Comparison of ENCODE assay signal across 15 cellular contexts in the genomic region with DNA sequence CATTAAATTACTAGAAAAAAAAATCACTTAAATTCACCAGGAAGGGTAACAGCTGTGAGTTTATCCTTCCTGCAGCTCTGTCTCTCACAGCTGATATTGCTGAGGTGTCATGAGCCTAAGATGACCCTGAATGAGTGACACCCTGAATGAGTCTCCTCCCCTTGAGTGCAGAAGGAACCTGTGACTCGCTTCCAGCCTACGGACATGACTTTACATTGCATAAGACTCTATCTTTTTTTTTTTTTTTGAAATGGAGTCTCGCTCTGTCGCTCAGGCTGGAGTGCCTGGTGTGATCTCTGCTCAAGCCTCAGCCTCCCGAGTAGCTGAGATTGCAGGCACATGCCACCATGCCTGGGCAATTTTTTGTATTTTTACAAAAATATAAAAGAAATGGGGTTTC. TPM values are rescaled to one million over a fixed set of nuclear protein-coding genes. Genes with fewer than 3 reads are reported as not detected.
DNase-seq lines count a peak whose midpoint lies in the region; ATAC-seq, FAIRE-seq and TF ChIP-seq lines count a peak whose summit lies in the region.
"Had no signal": no experiment of that assay in that cellular context is flagged by ENCODE, and none has a peak within 500 bp of the region (broad histone marks: within the 10 kb centered on the region; RNA-seq: fewer than 3 reads in every experiment).

No MANE protein-coding gene starts in this region.

- BruUV-seq in HepG2 (replicated peaks; lab: Mats Ljungman, UMichigan), result no TSS peak

- no peak for TF ChIP-seq RAD21 in HepG2 (CRISPR knock-in tag; IDR thresholded peaks at IDR 0.05)

- H3K36me3 Mint-ChIP-seq in activated B cell treated with CpG ODN at 0.5 μM for 24 hours (ENCODE audit: low read depth), result no peaks in the 10 kb centered on the region
- H3K36me3 Mint-ChIP-seq in CD8-positive, alpha-beta memory T cell, result no peaks in the 10 kb centered on the region
- H3K36me3 Mint-ChIP-seq: immature natural killer cell had no signal

- WGBS in HepG2 (ENCODE audit: low lambda C conversion rate), result 24% methylated on average over 5 of the region's 5 CpGs
- 83 to 86% methylated on average over 5 of the region's 5 CpGs for WGBS in thyroid gland, 2 donors

- H3K9ac ChIP-seq in HepG2 (ENCODE audit: insufficient read depth, low read depth, low read length), result no peak overlapping the region

- H3K79me2 ChIP-seq in HepG2 (ENCODE audit: insufficient read depth, low read length), result no peaks in the 10 kb centered on the region

- intact Hi-C loops in activated B cell treated with CpG ODN at 0.5 μM for 24 hours (cut with micrococcal nuclease), result loop anchor here (1.0 kb wide), 1 partner anchor 12 kb away; no protein-coding TSS in a partner anchor
- intact Hi-C loops in HepG2 (cut with micrococcal nuclease; ENCODE audit: unreplicated experiment), result no loop called here
- intact Hi-C loops in thyroid gland (cut with DNase I), result no loop called here

- H3K9me3 Mint-ChIP-seq in activated B cell treated with CpG ODN at 0.5 μM for 24 hours, result no peaks in the 10 kb centered on the region
- H3K9me3 Mint-ChIP-seq in CD8-positive, alpha-beta memory T cell, result no peaks in the 10 kb centered on the region
- H3K9me3 Mint-ChIP-seq: immature natural killer cell had no signal

- H3K27me3 ChIP-seq in HepG2 (ENCODE audit: control insufficient read depth in 1 of 2, insufficient read depth in 2 of 2, low read length in 2 of 2), result peaks cover 2 to 5% of the 10 kb centered on the region in 2 experiments; a peak in 2 of 5 replicates
- H3K27me3 ChIP-seq in CD8-positive, alpha-beta memory T cell (ENCODE audit: insufficient read depth, low read length, poor library complexity, severe bottlenecking), result no peaks in the 10 kb centered on the region
- H3K27me3 ChIP-seq in thyroid gland, result no peaks in the 10 kb centered on the region
- H3K27me3 ChIP-seq: BE2C, gastroesophageal sphincter had no signal

- H3K36me3 ChIP-seq in HepG2 (replicated peaks in 1 of 2; ENCODE audit: control insufficient read depth in 1 of 2, insufficient read depth in 2 of 2, low read length in 2 of 2), result no peaks in the 10 kb centered on the region
- H3K36me3 ChIP-seq in CD8-positive, alpha-beta memory T cell (ENCODE audit: insufficient read depth, low read length), result no peaks in the 10 kb centered on the region
- no peaks in the 10 kb centered on the region for H3K36me3 ChIP-seq in thyroid gland
- H3K36me3 ChIP-seq: BE2C, gastroesophageal sphincter had no signal

- peak; percentile 8 for DNase-seq in stimulated activated CD4-positive, alpha-beta T cell treated with anti-CD3 and anti-CD28 coated beads, Interleukin-2, amount 100 ng/mL, for 4 hours (ENCODE audit: low read depth)
- no peak for DNase-seq in stimulated activated CD4-positive, alpha-beta T cell treated with anti-CD3 and anti-CD28 coated beads, Interleukin-12 subunit alpha, Interleukin-12 subunit beta, amount 100 ng/mL, for 4 hours
- no peak for DNase-seq in activated B cell treated with CpG ODN at 0.5 μM for 24 hours
- DNase-seq in HepG2 (ENCODE audit: low spot score), result no peak
- DNase-seq in DMS153 (lab: John Stamatoyannopoulos, UW), result no peak
- no peak for DNase-seq in Ammon's horn (ENCODE audit: low spot score)
- no peak for DNase-seq in CD8-positive, alpha-beta memory T cell
- DNase-seq in thyroid gland, result no peak
- DNase-seq: BE2C; DND-41; effector memory CD4-positive, alpha-beta T cell; immature natural killer cell; NCI-H1105; NCI-H2227 treated with DMSO at 0.1 percent for 48 hours had no signal

- H3K27me3 Mint-ChIP-seq in activated B cell treated with CpG ODN at 0.5 μM for 24 hours, result no peaks in the 10 kb centered on the region
- peaks cover 7 to 18% of the 10 kb centered on the region in 2 donors for H3K27me3 Mint-ChIP-seq in CD8-positive, alpha-beta memory T cell

- H2AFZ ChIP-seq in HepG2 (ENCODE audit: low read length), result no peak overlapping the region

- TF ChIP-seq POLR2A in HepG2 (IDR thresholded peaks at IDR 0.05; ENCODE audit: insufficient read depth in 1 of 2, low read depth in 2 of 2, low read length in 2 of 2), result no peak
- no peak for TF ChIP-seq POLR2A in thyroid gland (IDR thresholded peaks at IDR 0.05)

- H3K27ac ChIP-seq in HepG2 (ENCODE audit: extremely low read length, insufficient read depth, low read length), result no peak overlapping the region
- no peak overlapping the region for H3K27ac ChIP-seq in CD8-positive, alpha-beta memory T cell (ENCODE audit: low read depth, low read length)
- H3K27ac ChIP-seq in thyroid gland, result no peak overlapping the region
- H3K27ac ChIP-seq: gastroesophageal sphincter had no signal

- POLR2A ChIA-PET in activated B cell treated with CpG ODN at 0.5 μM for 24 hours (lab: Charles Lee) (interaction anchor here (1.3 kb wide), 1 partner anchor 73 kb away, joined by 8 read pairs; the partner anchor contains the start of gene ME2), HepG2 (lab: Yijun Ruan, JAX) (no interaction called here)
- POLR2A ChIA-PET in CD8-positive, alpha-beta memory T cell (lab: Charles Lee), result no interaction called here

- TF ChIP-seq EP300 in HepG2 (IDR thresholded peaks at IDR 0.05; ENCODE audit: low read depth in 2 of 2, low read length in 2 of 2), result no peak
- TF ChIP-seq EP300 in HepG2 (CRISPR knock-in tag; IDR thresholded peaks at IDR 0.05; ENCODE audit: borderline replicate concordance), result no peak

- CTCF ChIA-PET in activated B cell treated with CpG ODN at 0.5 μM for 24 hours (lab: Charles Lee), result interaction anchor here (0.6 to 2.0 kb wide), 4 partner anchors 11 to 684 kb away, joined by 3 to 5 read pairs (median 4); no protein-coding TSS in a partner anchor
- CTCF ChIA-PET in HepG2 (lab: Yijun Ruan, JAX; ENCODE audit: low intra/inter-chr PET ratio, low total read pairs), result no interaction called here
- CTCF ChIA-PET in CD8-positive, alpha-beta memory T cell (lab: Charles Lee), result no interaction called here

- H3K9me3 ChIP-seq in HepG2 (ENCODE audit: low read length), result no peaks in the 10 kb centered on the region
- H3K9me3 ChIP-seq in CD8-positive, alpha-beta memory T cell (ENCODE audit: low read length), result no peaks in the 10 kb centered on the region
- no peaks in the 10 kb centered on the region for H3K9me3 ChIP-seq in thyroid gland
- H3K9me3 ChIP-seq: BE2C, gastroesophageal sphincter had no signal

- no peak overlapping the region for H3K4me3 Mint-ChIP-seq in activated B cell treated with CpG ODN at 0.5 μM for 24 hours
- no peak overlapping the region for H3K4me3 Mint-ChIP-seq in CD8-positive, alpha-beta memory T cell
- H3K4me3 Mint-ChIP-seq: immature natural killer cell had no signal

- no peak overlapping the region for H3K27ac Mint-ChIP-seq in activated B cell treated with CpG ODN at 0.5 μM for 24 hours
- H3K27ac Mint-ChIP-seq in CD8-positive, alpha-beta memory T cell, result no peak overlapping the region
- H3K27ac Mint-ChIP-seq: immature natural killer cell had no signal

- H3K4me3 ChIP-seq in HepG2 (replicated peaks in 1 of 3; ENCODE audit: insufficient read depth in 1 of 3, low read depth in 2 of 3, low read length in 3 of 3), result no peak overlapping the region
- H3K4me3 ChIP-seq in CD8-positive, alpha-beta memory T cell (ENCODE audit: low read length), result no peak overlapping the region
- no peak overlapping the region for H3K4me3 ChIP-seq in thyroid gland (replicated peaks in 1 of 3)
- H3K4me3 ChIP-seq: gastroesophageal sphincter had no signal

- ATAC-seq in activated B cell treated with CpG ODN at 0.5 μM for 24 hours (ENCODE audit: low read depth) (peak; percentile 44), HepG2 (no peak)

- no peaks in the 10 kb centered on the region for H4K20me1 ChIP-seq in HepG2 (ENCODE audit: insufficient read depth, low read length)

- in situ Hi-C loops in HepG2 (cut with HindIII; ENCODE audit: extremely low pct_ligation_motif_present, low pct_unique_long_range_greater_than_20kb), result no loop called here

- H3K4me1 ChIP-seq in HepG2 (ENCODE audit: insufficient read depth, low read length), result peaks cover 21% of the 10 kb centered on the region
- H3K4me1 ChIP-seq in CD8-positive, alpha-beta memory T cell (ENCODE audit: insufficient read depth, low read length), result no peaks in the 10 kb centered on the region
- no peaks in the 10 kb centered on the region for H3K4me1 ChIP-seq in thyroid gland
- H3K4me1 ChIP-seq: BE2C, gastroesophageal sphincter had no signal

- FAIRE-seq in HepG2 (lab: Jason Lieb, UNC), result no peak

- 0 out of 2 replicates have a peak overlapping the region, but pooled peaks have one; percentile 16 for H3K4me2 ChIP-seq in HepG2 (ENCODE audit: low read depth, low read length)

- H3K4me1 Mint-ChIP-seq in activated B cell treated with CpG ODN at 0.5 μM for 24 hours, result peaks cover 39% of the 10 kb centered on the region
- H3K4me1 Mint-ChIP-seq in CD8-positive, alpha-beta memory T cell, result peaks cover 0 to 4% (median 0%) of the 10 kb centered on the region in 3 donors

- no peak for TF ChIP-seq CTCF in activated B cell treated with CpG ODN at 0.5 μM for 24 hours (IDR thresholded peaks at IDR 0.05)
- no peak for TF ChIP-seq CTCF in HepG2 (CRISPR knock-in tag; IDR thresholded peaks at IDR 0.05)
- TF ChIP-seq CTCF in thyroid gland (IDR thresholded peaks at IDR 0.05), result no peak

RNA-seq across cellular contexts. Expression of gene MRO, which starts 14.1 kb away (rescaled TPM):
- total RNA-seq in activated B cell treated with CpG ODN at 0.5 μM for 24 hours (not detected in 2 replicates), HepG2 (2016; rRNA removed; fragmentation: Illumina TruSeq; extraction: Trizol) (not detected in 2 replicates), thyroid gland (10 to 100 TPM in 3 of 4 donors, 1 to 10 TPM in 1; 3.9 to 13.3 (median 11.2) TPM)
- total RNA-seq in HepG2 (2016; cell fraction: cytosol; rRNA removed; fragmentation: Illumina TruSeq; extraction: Trizol; ENCODE audit: low read depth), result not detected in 2 replicates
- total RNA-seq in HepG2 (2016; cell fraction: insoluble cytoplasmic fraction; rRNA removed; fragmentation: Illumina TruSeq; extraction: Trizol), result not detected in 2 replicates
- total RNA-seq in HepG2 (2016; cell fraction: membrane; rRNA removed; fragmentation: Illumina TruSeq; extraction: Trizol), result not detected in 2 replicates
- not detected in 2 replicates for total RNA-seq in HepG2 (2016; cell fraction: nucleus; rRNA removed; fragmentation: Illumina TruSeq; extraction: Trizol)
- not detected in 2 replicates for polyA plus RNA-seq in HepG2 (2011; rRNA removed)
- polyA plus RNA-seq in HepG2 (2011; cell fraction: cytosol; rRNA removed), result not detected in 2 replicates
- not detected in 2 replicates for polyA plus RNA-seq in HepG2 (2011; cell fraction: nucleus; rRNA removed)
- not detected in 2 replicates for polyA plus RNA-seq in HepG2 (2012)
- not detected in 2 replicates for polyA plus RNA-seq in HepG2 (2016; cell fraction: cytosol; fragmentation: Illumina TruSeq; extraction: Trizol; ENCODE audit: low read depth)
- polyA plus RNA-seq in HepG2 (2016; cell fraction: insoluble cytoplasmic fraction; fragmentation: Illumina TruSeq; extraction: Trizol; ENCODE audit: low read depth), result not detected in 2 replicates
- polyA plus RNA-seq in HepG2 (2016; cell fraction: membrane; fragmentation: Illumina TruSeq; extraction: Trizol; ENCODE audit: low read depth), result not detected in 2 replicates
- not detected in 2 replicates for polyA plus RNA-seq in HepG2 (2016; cell fraction: nucleus; fragmentation: Illumina TruSeq; extraction: Trizol; ENCODE audit: insufficient read depth, low read depth)
- polyA minus RNA-seq in HepG2 (2011; rRNA and poly(A)+ RNA removed; ENCODE audit: low replicate concordance), result 0.77 TPM in 1 of 2 replicates, not detected in the other
- not detected in 2 replicates for polyA minus RNA-seq in HepG2 (2011; cell fraction: cytosol; rRNA and poly(A)+ RNA removed)
- polyA minus RNA-seq in HepG2 (2011; cell fraction: nucleus; rRNA and poly(A)+ RNA removed), result not detected in 2 replicates
- total RNA-seq in CD8-positive, alpha-beta memory T cell, result under 1 TPM in 1 of 2 experiments, not detected in 1; 0.18 TPM
- polyA plus RNA-seq in CD8-positive, alpha-beta memory T cell, result not detected
- polyA plus RNA-seq: immature natural killer cell had no signal
